Comparison of ENCODE assay signal across 30 cellular contexts in the genomic region with DNA sequence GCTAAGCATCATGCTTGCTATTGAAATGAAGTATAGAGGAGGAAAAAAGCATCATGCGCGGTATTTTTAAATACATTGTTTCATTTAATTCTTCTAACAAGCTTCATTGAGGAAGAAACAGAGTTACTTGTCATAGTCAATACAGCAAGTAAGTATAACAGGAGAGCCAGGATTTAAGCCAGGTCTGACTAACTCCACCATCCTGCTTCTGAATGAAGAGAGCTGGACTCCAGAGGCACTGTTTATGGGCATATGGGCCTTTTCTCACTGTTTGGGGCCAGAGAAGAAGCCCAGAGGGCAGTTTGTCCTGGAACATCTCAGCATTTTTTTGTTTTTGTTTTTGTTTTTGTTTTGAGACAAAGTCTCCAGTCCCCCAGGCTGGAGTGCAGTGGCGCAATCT. TPM values are rescaled to one million over a fixed set of nuclear protein-coding genes. Genes with fewer than 3 reads are reported as not detected.
"Had no signal": no experiment of that assay in that cellular context is flagged by ENCODE, and none has a peak within 500 bp of the region (broad histone marks: within the 10 kb centered on the region; RNA-seq: fewer than 3 reads in every experiment).

No MANE protein-coding gene starts in this region.

- H3K9me3 ChIP-seq: left lung, lower lobe of right lung, neutrophil, ovary, right atrium auricular region, right lobe of liver, transverse colon, upper lobe of left lung had no signal

- H3K9ac ChIP-seq: neural progenitor cell had no signal

- H3K27me3 ChIP-seq: left lung, neural progenitor cell, neutrophil, ovary, right atrium auricular region, right lobe of liver, transverse colon, upper lobe of left lung had no signal

- H3K36me3 ChIP-seq: neural progenitor cell, ovary had no signal

- H3K4me2 ChIP-seq: neural progenitor cell, smooth muscle cell had no signal

- DNase-seq: hypothalamus; immature natural killer cell; kidney; left colon; left lung; lower lobe of right lung; mammary epithelial cell; mesendoderm; naive B cell; natural killer cell; nephron progenitor cell; occipital lobe; ovary; right lobe of liver; stimulated activated CD4-positive, alpha-beta T cell treated with anti-CD3 and anti-CD28 coated beads, Interleukin-1b, Interleukin-23, amount 100 ng/mL, for 48 hours; stimulated activated CD4-positive, alpha-beta T cell treated with anti-CD3 and anti-CD28 coated beads, Interleukin-2, amount 100 ng/mL, for 48 hours; stimulated activated CD4-positive, alpha-beta T cell treated with anti-CD3 and anti-CD28 coated beads, Interleukin-4, amount 100 ng/mL, for 4 hours; stimulated activated CD8-positive, alpha-beta memory T cell treated with anti-CD3 and anti-CD28 coated beads, Interleukin-4, amount 100 ng/mL, for 48 hours; stimulated activated naive CD4-positive, alpha-beta T cell treated with Interleukin-2 at 50 U/mL for 16 hours; stimulated activated naive CD8-positive, alpha-beta T cell treated with anti-CD3 and anti-CD28 coated beads, Interleukin-15, amount 100 ng/mL, for 72 hours; transverse colon; upper lobe of left lung had no signal

- H2AFZ ChIP-seq: neural progenitor cell had no signal

- H3K27ac ChIP-seq: left lung, lower lobe of right lung, neural progenitor cell, neutrophil, ovary, right atrium auricular region, right lobe of liver, upper lobe of left lung had no signal

- ATAC-seq: left colon; left lung; lower lobe of right lung; natural killer cell; right lobe of liver; stimulated activated memory B cell treated with anti-CD40 and anti-IgM and Interleukin-4, amounts not matched to agents 10 μg/mL and 1 μg/mL and 100 μg/mL, for 72 hours; stimulated activated naive CD8-positive, alpha-beta T cell treated with anti-CD3 and anti-CD28 coated beads, Interleukin-15, amount 100 ng/mL, for 72 hours had no signal

- H3K4me1 ChIP-seq: neural progenitor cell, right lobe of liver had no signal

- H3K4me3 ChIP-seq: left lung, lower lobe of right lung, neural progenitor cell, ovary, right atrium auricular region, right lobe of liver, smooth muscle cell, transverse colon, upper lobe of left lung had no signal

RNA-seq across cellular contexts. Expression of a gene that starts 14.3 kb away (rescaled TPM):
- total RNA-seq: mammary epithelial cell, mesothelial cell of epicardium, progenitor cell of endocrine pancreas, renal cortical epithelial cell, smooth muscle cell had no signal
